In genomic region chr1:224637510-224637909, GRCh38 we compare ENCODE assay signal across 14 cellular contexts. TPM values are rescaled to one million over a fixed set of nuclear protein-coding genes. Genes with fewer than 3 reads are reported as not detected.
DNase-seq lines count a peak whose midpoint lies in the region; ATAC-seq and TF ChIP-seq lines count a peak whose summit lies in the region.
"Had no signal": no experiment of that assay in that cellular context is flagged by ENCODE, and none has a peak within 500 bp of the region (broad histone marks: within the 10 kb centered on the region; RNA-seq: fewer than 3 reads in every experiment).

No MANE protein-coding gene starts in this region.

- TF ChIP-seq CTCF in brain microvascular endothelial cell (IDR thresholded peaks at IDR 0.05; ENCODE audit: low read depth, low read length, missing control alignments) (no peak), Caco-2 (IDR thresholded peaks at IDR 0.05; ENCODE audit: insufficient read depth in 1 of 2, low read depth in 1 of 2, low read length in 1 of 2, severe bottlenecking in 1 of 2, unreplicated experiment in 1 of 2) (no peak)

- peak overlapping the region in 2 of 8 donors; percentile 8 to 46 for H3K4me3 Mint-ChIP-seq in CD4-positive, alpha-beta memory T cell
- H3K4me3 Mint-ChIP-seq in Caco-2 (ENCODE audit: unreplicated experiment), result no peak overlapping the region
- H3K4me3 Mint-ChIP-seq: activated naive CD4-positive, alpha-beta T cell treated with anti-CD3 and anti-CD28 coated beads, Interleukin-2, amount 50 U/mL, for 24 hours had no signal

- no TSS peak for BruUV-seq in Caco-2 (replicated peaks; lab: Mats Ljungman, UMichigan)

- no peak overlapping the region for H3K9ac ChIP-seq in neuronal stem cell (ENCODE audit: low read depth, low read length, poor library complexity)

- peaks cover 0 to 2% (median 0%) of the 10 kb centered on the region in 8 donors for H3K9me3 Mint-ChIP-seq in CD4-positive, alpha-beta memory T cell
- H3K9me3 Mint-ChIP-seq in Caco-2 (ENCODE audit: unreplicated experiment), result no peaks in the 10 kb centered on the region
- H3K9me3 Mint-ChIP-seq: activated naive CD4-positive, alpha-beta T cell treated with anti-CD3 and anti-CD28 coated beads, Interleukin-2, amount 50 U/mL, for 24 hours had no signal

- H4K91ac ChIP-seq in neuronal stem cell (ENCODE audit: low read depth, low read length, poor library complexity), result no peak overlapping the region

- H3K4ac ChIP-seq in neuronal stem cell (ENCODE audit: low read length), result no peak overlapping the region

- no peak overlapping the region for H2BK15ac ChIP-seq in neuronal stem cell (ENCODE audit: low read length)

- no peak overlapping the region for H2AFZ ChIP-seq in neuronal stem cell (ENCODE audit: low read length)

- H3K4me1 Mint-ChIP-seq in CD4-positive, alpha-beta memory T cell, result peaks cover 9 to 12% (median 10%) of the 10 kb centered on the region in 4 donors
- peaks cover 14% of the 10 kb centered on the region for H3K4me1 Mint-ChIP-seq in Caco-2 (ENCODE audit: low read depth, unreplicated experiment)

- H3K9me3 ChIP-seq in CD4-positive, alpha-beta memory T cell (ENCODE audit: control insufficient read depth in 1 of 2, low read length in 2 of 2), result no peaks in the 10 kb centered on the region
- H3K9me3 ChIP-seq in KOPT-K1 (ENCODE audit: insufficient read depth, low read length, poor library complexity, severe bottlenecking) (no peaks in the 10 kb centered on the region), neuronal stem cell (replicated peaks in 1 of 2; ENCODE audit: control insufficient read depth in 2 of 2, insufficient read depth in 1 of 2, low read depth in 1 of 2, low read length in 2 of 2) (no peaks in the 10 kb centered on the region), Caco-2 (no peaks in the 10 kb centered on the region)
- H3K9me3 ChIP-seq: Peyer's patch, uterus had no signal

- no peak overlapping the region for H4K8ac ChIP-seq in neuronal stem cell (ENCODE audit: low read depth, low read length)

- no peak overlapping the region for H3K14ac ChIP-seq in neuronal stem cell (ENCODE audit: low read length)

- no peaks in the 10 kb centered on the region for H3K79me1 ChIP-seq in neuronal stem cell (ENCODE audit: low read depth, low read length)

- in situ Hi-C loops in brain microvascular endothelial cell (cut with HindIII; ENCODE audit: low pct_ligation_motif_present, low sequenced_read_pairs), result no loop called here

- H3K27ac Mint-ChIP-seq in CD4-positive, alpha-beta memory T cell, result peak overlapping the region in 4 of 7 donors; percentile 2 to 77 (median 58)
- no peak overlapping the region for H3K27ac Mint-ChIP-seq in Caco-2 (ENCODE audit: unreplicated experiment)
- H3K27ac Mint-ChIP-seq: activated naive CD4-positive, alpha-beta T cell treated with anti-CD3 and anti-CD28 coated beads, Interleukin-2, amount 50 U/mL, for 24 hours had no signal

- H2BK12ac ChIP-seq in neuronal stem cell (ENCODE audit: low read length), result no peak overlapping the region

- CTCF ChIA-PET in CD4-positive, alpha-beta memory T cell (lab: Charles Lee; ENCODE audit: partially characterized antibody), result no interaction called here
- CTCF ChIA-PET in Caco-2 (lab: Charles Lee), result no interaction called here

- H3K27me3 ChIP-seq in CD4-positive, alpha-beta memory T cell (ENCODE audit: insufficient read depth, low read length), result no peaks in the 10 kb centered on the region
- H3K27me3 ChIP-seq in brain microvascular endothelial cell (replicated peaks) (no peaks in the 10 kb centered on the region), neuronal stem cell (ENCODE audit: control insufficient read depth in 3 of 3, insufficient read depth in 3 of 3, low read depth in 1 of 3, low read length in 3 of 3) (peaks cover 0 to 8% (median 0%) of the 10 kb centered on the region in 3 experiments), Caco-2 (replicated peaks; ENCODE audit: control insufficient read depth, insufficient read depth, low read length) (no peaks in the 10 kb centered on the region)
- H3K27me3 ChIP-seq: Peyer's patch, uterus had no signal

- H2BK5ac ChIP-seq in neuronal stem cell (ENCODE audit: low read length), result no peak overlapping the region

- intact Hi-C loops in CD4-positive, alpha-beta memory T cell (cut with micrococcal nuclease), result no loop called here
- intact Hi-C loops in Caco-2 (cut with micrococcal nuclease; ENCODE audit: unreplicated experiment), result no loop called here

- H3K27ac ChIP-seq in CD4-positive, alpha-beta memory T cell (ENCODE audit: low read depth, low read length), result no peak overlapping the region
- peak overlapping the region; percentile 45 for H3K27ac ChIP-seq in KOPT-K1 (ENCODE audit: low read depth, low read length, poor library complexity, severe bottlenecking)
- peak overlapping the region; percentile 39 for H3K27ac ChIP-seq in brain microvascular endothelial cell
- H3K27ac ChIP-seq in neuronal stem cell (replicated peaks; ENCODE audit: low read length), result no peak overlapping the region
- H3K27ac ChIP-seq: Peyer's patch, uterus had no signal

- no peak overlapping the region for H3K4me3 ChIP-seq in CD4-positive, alpha-beta memory T cell (ENCODE audit: low read length in 2 of 2)
- no peak overlapping the region for H3K4me3 ChIP-seq in brain microvascular endothelial cell (ENCODE audit: low read depth, low read length)
- H3K4me3 ChIP-seq in neuronal stem cell (ENCODE audit: low read length in 2 of 2), result no peak overlapping the region
- H3K4me3 ChIP-seq in Caco-2 (ENCODE audit: low read depth, low read length), result no peak overlapping the region
- H3K4me3 ChIP-seq: Peyer's patch, uterus had no signal

- no peak for DNase-seq in CD4-positive, alpha-beta memory T cell
- peak; percentile 95 for DNase-seq in brain microvascular endothelial cell
- DNase-seq in neuronal stem cell (ENCODE audit: low spot score), result no peak
- DNase-seq in Caco-2, result no peak
- DNase-seq in GM19240 (ENCODE audit: insufficient read length, low spot score), result no peak
- no peak for DNase-seq in NCI-H2196 treated with DMSO at 0.1 percent for 48 hours (lab: John Stamatoyannopoulos, UW; ENCODE audit: unreplicated experiment)
- DNase-seq: GDM1, NCI-H1694 treated with DMSO at 0.1 percent for 48 hours, Peyer's patch, uterus had no signal

- POLR2A ChIA-PET in CD4-positive, alpha-beta memory T cell (lab: Charles Lee; ENCODE audit: partially characterized antibody), result no interaction called here
- POLR2A ChIA-PET in Caco-2 (lab: Charles Lee), result no interaction called here

- peak overlapping the region; percentile 0 for H3K18ac ChIP-seq in neuronal stem cell (ENCODE audit: low read length)

- no CpG with 5 or more reads among the region's 5 CpGs for WGBS in neuronal stem cell (ENCODE audit: extremely low coverage in 2 of 2, insufficient read length in 2 of 2, insufficient replicate concordance in 1 of 2), 2 donors

- no peak overlapping the region for H3K23ac ChIP-seq in neuronal stem cell (ENCODE audit: low read depth, low read length, poor library complexity)

- ATAC-seq in HG02970 (IDR thresholded peaks at IDR 0.05; ENCODE audit: low FRiP score, unreplicated experiment), result no peak
- ATAC-seq: activated CD4-positive, CD25-positive, alpha-beta regulatory T cell treated with anti-CD3 and anti-CD28 coated beads, Interleukin-2, amount 50 U/mL, for 24 hours had no signal

- H3K4me1 ChIP-seq in CD4-positive, alpha-beta memory T cell (ENCODE audit: insufficient read depth, low read length), result peaks cover 11% of the 10 kb centered on the region
- H3K4me1 ChIP-seq in neuronal stem cell (ENCODE audit: control insufficient read depth in 2 of 2, insufficient read depth in 1 of 2, low read depth in 1 of 2, low read length in 2 of 2) (peaks cover 0 to 14% of the 10 kb centered on the region in 2 donors), Caco-2 (peaks cover 11% of the 10 kb centered on the region)
- H3K4me1 ChIP-seq: Peyer's patch, uterus had no signal

- no peaks in the 10 kb centered on the region for H3K36me3 ChIP-seq in CD4-positive, alpha-beta memory T cell (ENCODE audit: insufficient read depth, low read length)
- no peaks in the 10 kb centered on the region for H3K36me3 ChIP-seq in KOPT-K1 (ENCODE audit: insufficient read depth, low read length)
- H3K36me3 ChIP-seq in brain microvascular endothelial cell (replicated peaks), result no peaks in the 10 kb centered on the region
- no peaks in the 10 kb centered on the region for H3K36me3 ChIP-seq in neuronal stem cell (replicated peaks in 1 of 2; ENCODE audit: control insufficient read depth in 2 of 2, insufficient read depth in 2 of 2, low read length in 2 of 2)
- H3K36me3 ChIP-seq in Caco-2 (ENCODE audit: control insufficient read depth, insufficient read depth, low read length), result no peaks in the 10 kb centered on the region
- H3K36me3 ChIP-seq: Peyer's patch, uterus had no signal

- H2BK120ac ChIP-seq in neuronal stem cell (ENCODE audit: low read depth, low read length), result no peak overlapping the region

- H3K36me3 Mint-ChIP-seq in CD4-positive, alpha-beta memory T cell, result peaks cover 0 to 4% of the 10 kb centered on the region in 2 donors
- H3K36me3 Mint-ChIP-seq in Caco-2 (ENCODE audit: insufficient read depth, unreplicated experiment), result no peaks in the 10 kb centered on the region
- H3K36me3 Mint-ChIP-seq: activated naive CD4-positive, alpha-beta T cell treated with anti-CD3 and anti-CD28 coated beads, Interleukin-2, amount 50 U/mL, for 24 hours had no signal

- no peak overlapping the region for H3K4me2 ChIP-seq in neuronal stem cell (ENCODE audit: insufficient read depth, low read length, poor library complexity, severe bottlenecking)

- H2AK5ac ChIP-seq in neuronal stem cell (ENCODE audit: low read depth, low read length), result no peak overlapping the region

- peaks cover 3 to 4% of the 10 kb centered on the region in 2 donors for H3K27me3 Mint-ChIP-seq in CD4-positive, alpha-beta memory T cell
- no peaks in the 10 kb centered on the region for H3K27me3 Mint-ChIP-seq in Caco-2 (ENCODE audit: insufficient read depth, unreplicated experiment)
- H3K27me3 Mint-ChIP-seq: activated naive CD4-positive, alpha-beta T cell treated with anti-CD3 and anti-CD28 coated beads, Interleukin-2, amount 50 U/mL, for 24 hours had no signal

RNA-seq across cellular contexts. Expression of gene CNIH3, which starts 21.4 kb away (rescaled TPM):
- 1 to 10 TPM; 1.8 to 2.5 TPM for total RNA-seq in CD4-positive, alpha-beta memory T cell
- polyA plus RNA-seq in CD4-positive, alpha-beta memory T cell, result 1 to 10 TPM in 1 of 2 donors, under 1 TPM in 1; 0.40 to 1.9 TPM
- polyA plus RNA-seq in neuronal stem cell (2013, experiment 1 of 2), result 2.7 TPM
- polyA plus RNA-seq in neuronal stem cell (2013, experiment 2 of 2), result 2.1 TPM
- 1.3 and 2.2 TPM in 2 replicates for total RNA-seq in Caco-2 (2022)
- total RNA-seq: Peyer's patch had no signal

Comparison
In these comparisons a context has a peak if more than half of its experiments do, and no peak if none do; other contexts are left out.
1. H3K27ac ChIP-seq: peak in KOPT-K1 (single experiment) and brain microvascular endothelial cell (single experiment); none in CD4-positive, alpha-beta memory T cell (single experiment) and neuronal stem cell (single experiment).